23 cellular contexts compared by ENCODE assay signal in genomic region chr2:16200791-16201190, GRCh38.
"Had no signal": no experiment of that assay in that cellular context is flagged by ENCODE, and none has a peak within 500 bp of the region (broad histone marks: within the 10 kb centered on the region; RNA-seq: fewer than 3 reads in every experiment).

No MANE protein-coding gene starts in this region.

- H3K27ac ChIP-seq: dorsolateral prefrontal cortex, esophagus muscularis mucosa, foreskin keratinocyte, parathyroid adenoma, right atrium auricular region, stomach, testis, tibial artery had no signal

- H2AFZ ChIP-seq: parathyroid adenoma had no signal

- H3K27me3 ChIP-seq: dorsolateral prefrontal cortex, foreskin keratinocyte, right atrium auricular region, stomach, testis, tibial artery had no signal

- H3K36me3 Mint-ChIP-seq: memory B cell; mesothelial cell of epicardium; naive thymus-derived CD4-positive, alpha-beta T cell; stimulated activated effector memory CD8-positive, alpha-beta T cell treated with anti-CD3 and anti-CD28 coated beads, Interleukin-12 subunit alpha, Interleukin-12 subunit beta, amount 100 ng/mL, for 72 hours; type B pancreatic cell had no signal

- H3K9me3 ChIP-seq: esophagus muscularis mucosa, mucosa of descending colon, right atrium auricular region, stomach, testis, tibial artery had no signal

- H3K4me3 Mint-ChIP-seq: memory B cell; mesothelial cell of epicardium; naive thymus-derived CD4-positive, alpha-beta T cell; nephron; stimulated activated effector memory CD8-positive, alpha-beta T cell treated with anti-CD3 and anti-CD28 coated beads, Interleukin-12 subunit alpha, Interleukin-12 subunit beta, amount 100 ng/mL, for 72 hours; type B pancreatic cell had no signal

- H3K4me1 ChIP-seq: esophagus muscularis mucosa, foreskin keratinocyte, parathyroid adenoma, right atrium auricular region, testis, tibial artery had no signal

- H3K9me3 Mint-ChIP-seq: memory B cell; mesothelial cell of epicardium; naive thymus-derived CD4-positive, alpha-beta T cell had no signal

- DNase-seq: central memory CD4-positive, alpha-beta T cell; dorsolateral prefrontal cortex; effector CD8-positive, alpha-beta T cell; foreskin keratinocyte; head of caudate nucleus; mucosa of descending colon; naive thymus-derived CD4-positive, alpha-beta T cell; stimulated activated CD4-positive, alpha-beta T cell treated with anti-CD3 and anti-CD28 coated beads, Interleukin-2, amount 100 ng/mL, for 24 hours; stimulated activated CD4-positive, alpha-beta T cell treated with anti-CD3 and anti-CD28 coated beads, Interleukin-4, amount 100 ng/mL, for 24 hours; stimulated activated naive CD4-positive, alpha-beta T cell treated with Interleukin-2 at 50 U/mL for 16 hours; stomach; testis; tibial artery had no signal

- H3K27me3 Mint-ChIP-seq: memory B cell; naive thymus-derived CD4-positive, alpha-beta T cell; type B pancreatic cell had no signal

- H3K27ac Mint-ChIP-seq: memory B cell; mesothelial cell of epicardium; naive thymus-derived CD4-positive, alpha-beta T cell; nephron; progenitor cell of endocrine pancreas; stimulated activated effector memory CD8-positive, alpha-beta T cell treated with anti-CD3 and anti-CD28 coated beads, Interleukin-12 subunit alpha, Interleukin-12 subunit beta, amount 100 ng/mL, for 72 hours; type B pancreatic cell had no signal

- H3K79me2 ChIP-seq: parathyroid adenoma had no signal

- H3K36me3 ChIP-seq: esophagus muscularis mucosa, right atrium auricular region, stomach, tibial artery had no signal

- H3K9ac ChIP-seq: parathyroid adenoma had no signal

- H3K4me1 Mint-ChIP-seq: memory B cell; naive thymus-derived CD4-positive, alpha-beta T cell; stimulated activated effector memory CD8-positive, alpha-beta T cell treated with anti-CD3 and anti-CD28 coated beads, Interleukin-12 subunit alpha, Interleukin-12 subunit beta, amount 100 ng/mL, for 72 hours had no signal

- H3K4me3 ChIP-seq: dorsolateral prefrontal cortex, esophagus muscularis mucosa, lung, mucosa of descending colon, right atrium auricular region, stomach, testis, tibial artery had no signal
